ENCODE assay signal across 12 cellular contexts in genomic region chr1:30742963-30743559, GRCh38. TPM values are rescaled to one million over a fixed set of nuclear protein-coding genes. Genes with fewer than 3 reads are reported as not detected.
DNase-seq lines count a peak whose midpoint lies in the region; ATAC-seq and TF ChIP-seq lines count a peak whose summit lies in the region.
"Had no signal": no experiment of that assay in that cellular context is flagged by ENCODE, and none has a peak within 500 bp of the region (broad histone marks: within the 10 kb centered on the region; RNA-seq: fewer than 3 reads in every experiment).

No MANE protein-coding gene starts in this region.

- TF ChIP-seq CTCF in CD14-positive monocyte (IDR thresholded peaks at IDR 0.05): no peak
- TF ChIP-seq CTCF in GM06990 (IDR thresholded peaks at IDR 0.05; ENCODE audit: insufficient read depth, low read length, poor library complexity, severe bottlenecking): no peak

- POLR2A ChIA-PET in T-cell (lab: Charles Lee): interaction anchor here (1.2 to 2.0 kb wide), 5 partner anchors 9 to 24 kb away, joined by 3 to 27 read pairs (median 18); partner anchors contain the start of gene LAPTM5 (in 1 of the 2)

- H3K4me3 Mint-ChIP-seq in CD14-positive monocyte (peak overlapping the region in 1 of 2 donors; percentile 14), T-cell (peak overlapping the region; percentile 50 to 98 (median 80)), immature natural killer cell (peak overlapping the region; percentile 71 to 86 (median 81))

- intact Hi-C loops in CD14-positive monocyte (cut with micrococcal nuclease): loop anchor here in 1 of 2 donors (5.0 kb wide), 1 partner anchor 34 kb away; no protein-coding TSS in a partner anchor

- H3K27me3 Mint-ChIP-seq in CD14-positive monocyte (ENCODE audit: low read depth in 3 of 3): peaks cover 0 to 3% (median 2%) of the 10 kb centered on the region in 3 donors
- H3K27me3 Mint-ChIP-seq in T-cell: no peaks in the 10 kb centered on the region
- H3K27me3 Mint-ChIP-seq in immature natural killer cell (ENCODE audit: low read depth in 3 of 3): peaks cover 21 to 36% (median 35%) of the 10 kb centered on the region in 3 donors

- DNase-seq in CD14-positive monocyte (ENCODE audit: low spot score) (no peak), GM06990 (ENCODE audit: extremely low read depth, insufficient read length) (no peak), T-cell (no peak), immature natural killer cell (no peak), HuH-7 (ENCODE audit: low spot score) (no peak), LoVo (ENCODE audit: low spot score) (no peak)
- DNase-seq: EL, left colon, retina had no signal

- no peaks in the 10 kb centered on the region for H3K27me3 ChIP-seq in GM06990 (replicated peaks; ENCODE audit: control insufficient read depth, insufficient read depth, low read length)

- H3K9me3 Mint-ChIP-seq in CD14-positive monocyte (peaks cover 0 to 3% (median 0%) of the 10 kb centered on the region in 7 donors), T-cell (no peaks in the 10 kb centered on the region), immature natural killer cell (peaks cover 0 to 7% (median 2%) of the 10 kb centered on the region in 6 donors)

- H3K36me3 Mint-ChIP-seq in CD14-positive monocyte: peaks cover 94 to 100% of the 10 kb centered on the region in 2 donors
- peaks cover 58% of the 10 kb centered on the region for H3K36me3 Mint-ChIP-seq in T-cell
- peaks cover 33 to 44% (median 33%) of the 10 kb centered on the region in 3 donors for H3K36me3 Mint-ChIP-seq in immature natural killer cell

- H3K4me1 Mint-ChIP-seq in CD14-positive monocyte (peaks cover 88% of the 10 kb centered on the region), T-cell (peaks cover 94 to 99% (median 97%) of the 10 kb centered on the region in 3 donors), immature natural killer cell (peaks cover 99 to 100% of the 10 kb centered on the region in 2 donors)

- ATAC-seq in T-cell (replicated peaks in 1 of 4) (no peak), HG03135 (IDR thresholded peaks at IDR 0.05; ENCODE audit: unreplicated experiment) (no peak), HG03439 (IDR thresholded peaks at IDR 0.05; ENCODE audit: unreplicated experiment) (no peak)

- peak overlapping the region; percentile 68 to 100 (median 84) for H3K27ac Mint-ChIP-seq in CD14-positive monocyte
- H3K27ac Mint-ChIP-seq in T-cell: peak overlapping the region; percentile 96 to 98
- H3K27ac Mint-ChIP-seq in immature natural killer cell: peak overlapping the region; percentile 95 to 100 (median 98)

- H3K36me3 ChIP-seq in GM06990 (ENCODE audit: control insufficient read depth, insufficient read depth, low read length): peaks cover 58% of the 10 kb centered on the region

- peak overlapping the region; percentile 10; the same call in 1 of the 2 replicates for H3K4me3 ChIP-seq in GM06990 (replicated peaks; ENCODE audit: low read depth, low read length)

- CTCF ChIA-PET in T-cell (lab: Charles Lee): interaction anchor here in 1 of 2 donors (0.6 to 3.6 kb wide), 10 partner anchors 9 to 39 kb away, joined by 3 to 60 read pairs (median 12); partner anchors contain the start of gene LAPTM5

RNA-seq across cellular contexts. Expression of gene LAPTM5, which starts 14.5 kb away (rescaled TPM):
- polyA plus RNA-seq in CD14-positive monocyte (1,000 to 10,000 TPM; 1,019 to 1,153 TPM), immature natural killer cell (100 to 1,000 TPM; 464 to 744 (median 541) TPM)
- 100 to 1,000 TPM; 529 to 586 (median 559) TPM for total RNA-seq in T-cell

RNA-seq across cellular contexts. Expression of gene MATN1, which starts 19.7 kb away (rescaled TPM):
- not detected for polyA plus RNA-seq in CD14-positive monocyte
- 1 to 10 TPM in 2 of 5 donors, under 1 TPM in 3; 0.20 to 5.5 (median 0.60) TPM for total RNA-seq in T-cell
- polyA plus RNA-seq in immature natural killer cell: not detected
- total RNA-seq: esophagus mucosa, left colon had no signal
